ENCODE assay signal across 8 cellular contexts in genomic region chr16:23952128-23953041, GRCh38.
DNase-seq lines count a peak whose midpoint lies in the region; ATAC-seq and TF ChIP-seq lines count a peak whose summit lies in the region.

No MANE protein-coding gene starts in this region.

- no peak overlapping the region for H2BK5ac ChIP-seq in trophoblast cell (ENCODE audit: low read depth, low read length, poor library complexity)

- H4K12ac ChIP-seq in trophoblast cell (ENCODE audit: low read depth, low read length): no peak overlapping the region

- no peak overlapping the region for H3K9ac ChIP-seq in trophoblast cell (ENCODE audit: low read length)

- TF ChIP-seq CTCF in HEK293 (tag by site-specific recombination; IDR thresholded peaks at IDR 0.05) (no peak), dorsolateral prefrontal cortex (IDR thresholded peaks at IDR 0.05 in 54 of 56, conservative IDR thresholded peaks at IDR 0.05 in 2 of 56; ENCODE audit: low read depth in 1 of 56, partially characterized antibody in 56 of 56) (no peak)

- no peaks in the 10 kb centered on the region for H3K79me2 ChIP-seq in trophoblast cell (ENCODE audit: control insufficient read depth, insufficient read depth, low read length, poor library complexity)

- H3K4me2 ChIP-seq in trophoblast cell (ENCODE audit: low read length): peak overlapping the region; percentile 33

- DNase-seq in SKM-1 treated with dmso at 0.1 percent for 144 hours (lab: John Stamatoyannopoulos, UW; ENCODE audit: unreplicated experiment) (peak; percentile 62), dorsolateral prefrontal cortex (peak in 9 of 10 donors; percentile 37 to 79 (median 59)), trophoblast cell (peak; percentile 14 to 17), HEK293T (ENCODE audit: extremely low spot score) (no peak)

- no CpG with 5 or more reads among the region's 13 CpGs for WGBS in trophoblast cell (ENCODE audit: extremely low coverage, insufficient coverage, insufficient read length)

- H3K23ac ChIP-seq in trophoblast cell (ENCODE audit: low read length): no peak overlapping the region

- H2AFZ ChIP-seq in trophoblast cell (ENCODE audit: insufficient read depth, low read length, poor library complexity): no peak overlapping the region

- H3K79me1 ChIP-seq in trophoblast cell (ENCODE audit: low read length): peaks cover 2% of the 10 kb centered on the region

- no peaks in the 10 kb centered on the region for H3K4me1 ChIP-seq in HEK293 (ENCODE audit: control insufficient read depth, insufficient read depth, low read length)
- H3K4me1 ChIP-seq in trophoblast cell (ENCODE audit: control insufficient read depth in 1 of 2, insufficient read depth in 2 of 2, low read length in 2 of 2): peaks cover 0 to 4% of the 10 kb centered on the region in 2 experiments

- H2BK12ac ChIP-seq in trophoblast cell (ENCODE audit: low read length): no peak overlapping the region

- no peak overlapping the region for H3K4me3 ChIP-seq in HEK293 (ENCODE audit: low read depth, low read length)
- H3K4me3 ChIP-seq in dorsolateral prefrontal cortex: peak overlapping the region in 22 of 59 donors; percentile 1 to 40 (median 14)
- no peak overlapping the region for H3K4me3 ChIP-seq in trophoblast cell (ENCODE audit: low read depth, low read length)

- H3K9me3 ChIP-seq in HEK293 (ENCODE audit: control insufficient read depth, insufficient read depth, low read depth, low read length) (no peaks in the 10 kb centered on the region), trophoblast cell (ENCODE audit: insufficient read depth, low read depth, low read length) (peaks cover 2% of the 10 kb centered on the region)

- H3K36me3 ChIP-seq in HEK293 (ENCODE audit: control insufficient read depth in 2 of 2, insufficient read depth in 1 of 2, low read length in 2 of 2): no peaks in the 10 kb centered on the region
- no peaks in the 10 kb centered on the region for H3K36me3 ChIP-seq in trophoblast cell (ENCODE audit: control insufficient read depth in 1 of 2, insufficient read depth in 2 of 2, low read length in 2 of 2)

- H4K8ac ChIP-seq in trophoblast cell (ENCODE audit: low read depth, low read length): no peak overlapping the region

- intact Hi-C loops in dorsolateral prefrontal cortex (cut with DNase I): loop anchor here in 1 of 2 donors (5.0 kb wide), 1 partner anchor 115 kb away; the partner anchor contains the start of gene PRKCB

- ATAC-seq in GM21825 (IDR thresholded peaks at IDR 0.05; ENCODE audit: unreplicated experiment) (no peak), GM21515 (IDR thresholded peaks at IDR 0.05; ENCODE audit: unreplicated experiment) (no peak), HG02588 (IDR thresholded peaks at IDR 0.05; ENCODE audit: unreplicated experiment) (no peak)

- H3K18ac ChIP-seq in trophoblast cell (ENCODE audit: low read length): no peak overlapping the region

- H2BK120ac ChIP-seq in trophoblast cell (ENCODE audit: insufficient read depth, low read length, poor library complexity): no peak overlapping the region

- POLR2A ChIA-PET in HEK293 (lab: Yijun Ruan, JAX) (no interaction called here), HEK293T (lab: Yijun Ruan, JAX) (no interaction called here)

- no peak overlapping the region for H3K4ac ChIP-seq in trophoblast cell (ENCODE audit: low read depth, low read length)

- H2AK5ac ChIP-seq in trophoblast cell (ENCODE audit: low read length): no peak overlapping the region

- no peak overlapping the region for H3K27ac ChIP-seq in HEK293 (ENCODE audit: extremely low read depth, low read depth, low read length)
- peak overlapping the region in 51 of 59 donors; percentile 6 to 83 (median 58) for H3K27ac ChIP-seq in dorsolateral prefrontal cortex
- no peak overlapping the region for H3K27ac ChIP-seq in trophoblast cell (ENCODE audit: low read depth, low read length)

- H3K27me3 ChIP-seq in dorsolateral prefrontal cortex (no peaks in the 10 kb centered on the region), trophoblast cell (ENCODE audit: insufficient read depth, low read length) (no peaks in the 10 kb centered on the region)

- peak overlapping the region; percentile 80 for H4K91ac ChIP-seq in trophoblast cell (ENCODE audit: low read depth, low read length)

- H3K14ac ChIP-seq in trophoblast cell (ENCODE audit: low read length): no peak overlapping the region

- CTCF ChIA-PET in HEK293 (lab: Yijun Ruan, JAX) (interaction anchor here (1.1 kb wide), 1 partner anchor 58 kb away, joined by 3 read pairs; no protein-coding TSS in a partner anchor), HEK293T (lab: Yijun Ruan, JAX) (interaction anchor here (0.9 kb wide), 1 partner anchor 58 kb away, joined by 4 read pairs; no protein-coding TSS in a partner anchor)

TF ChIP-seq in HEK293, 187 proteins besides CTCF, POLR2A, EP300 and RAD21 (continues in another document):
- peak; percentile 26; the same call in 1 of the 2 replicates for TF ChIP-seq ZNF629 (tag by site-specific recombination; IDR thresholded peaks at IDR 0.05)
- peak; percentile 67 for TF ChIP-seq EGR2 (tag by site-specific recombination; IDR thresholded peaks at IDR 0.05; ENCODE audit: low read depth)
- 0 out of 2 replicates have a peak, but pooled peaks have one; percentile 61 for TF ChIP-seq ZNF660 (tag by site-specific recombination; IDR thresholded peaks at IDR 0.05)
- TF ChIP-seq ZSCAN5A (tag by site-specific recombination; IDR thresholded peaks at IDR 0.05): no peak
- TF ChIP-seq ZNF335 (tag by site-specific recombination; conservative IDR thresholded peaks at IDR 0.05): peak; percentile 32; the same call in 1 of the 2 replicates
- TF ChIP-seq PATZ1 (tag by site-specific recombination; IDR thresholded peaks at IDR 0.05): peak; percentile 64; the same call in 1 of the 2 replicates
- no peak for TF ChIP-seq KLF10 (tag by site-specific recombination; IDR thresholded peaks at IDR 0.05)

TF ChIP-seq in HEK293T, 16 proteins besides CTCF, POLR2A, EP300 and RAD21:
- TF ChIP-seq TARDBP (IDR thresholded peaks at IDR 0.05) (no peak), LEF1 (IDR thresholded peaks at IDR 0.05; ENCODE audit: borderline replicate concordance) (no peak), SP1 (IDR thresholded peaks at IDR 0.05) (no peak), FOXM1 (IDR thresholded peaks at IDR 0.05; ENCODE audit: borderline replicate concordance) (no peak), SUZ12 (IDR thresholded peaks at IDR 0.05) (no peak), FOXK2 (IDR thresholded peaks at IDR 0.05) (no peak), FOXA1 (IDR thresholded peaks at IDR 0.05) (no peak), CTBP1 (IDR thresholded peaks at IDR 0.05; ENCODE audit: borderline replicate concordance) (no peak), L3MBTL2 (conservative IDR thresholded peaks at IDR 0.05) (no peak)

Comparison
In these comparisons a context has a peak if more than half of its experiments do, and no peak if none do; other contexts are left out.
1. H3K27ac ChIP-seq: peak in dorsolateral prefrontal cortex (51 of 59); none in HEK293 (single experiment) and trophoblast cell (single experiment).